12 cellular contexts compared by ENCODE assay signal in the genomic region with DNA sequence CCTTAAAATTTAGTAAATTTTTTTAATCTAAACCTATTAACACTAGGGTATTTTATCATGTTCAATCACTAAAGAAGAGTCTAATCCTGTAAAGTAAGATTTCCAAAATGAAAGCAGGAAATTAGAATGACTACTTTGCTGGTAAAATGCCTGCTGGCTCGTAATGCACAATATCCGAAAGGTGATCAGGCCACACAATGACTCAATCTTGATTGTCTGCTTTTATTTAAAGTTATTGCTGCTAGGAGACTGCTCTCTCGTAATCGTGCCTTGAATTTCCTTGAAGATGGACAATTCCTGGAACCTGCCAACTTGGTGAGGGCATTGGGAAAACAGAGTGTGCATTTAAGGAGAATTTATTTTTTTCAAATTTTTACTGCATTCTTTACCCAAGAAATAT.
"Had no signal": no experiment of that assay in that cellular context is flagged by ENCODE, and none has a peak within 500 bp of the region (broad histone marks: within the 10 kb centered on the region; RNA-seq: fewer than 3 reads in every experiment).

No MANE protein-coding gene starts in this region.

- H3K9me3 Mint-ChIP-seq: neural crest cell had no signal

- H3K4me3 ChIP-seq: pancreas, suprapubic skin, upper lobe of left lung had no signal

- H3K27ac ChIP-seq: pancreas, suprapubic skin, upper lobe of left lung had no signal

- H3K27me3 ChIP-seq: pancreas, suprapubic skin, upper lobe of left lung had no signal

- H3K9me3 ChIP-seq: pancreas, suprapubic skin, upper lobe of left lung had no signal

- ATAC-seq: activated naive CD4-positive, alpha-beta T cell treated with anti-CD3 and anti-CD28 coated beads, Interleukin-2, amount 50 U/mL, for 72 hours; pancreas had no signal

- DNase-seq: activated CD4-positive, alpha-beta T cell treated with anti-CD3 and anti-CD28 coated beads, Interleukin-2, amount 50 U/mL, for 1 hour; activated effector memory CD4-positive, alpha-beta T cell treated with anti-CD3 and anti-CD28 coated beads, Interleukin-2, amount 50 U/mL, for 16 hours; amniotic stem cell; hippocampal formation; pancreas; stimulated activated CD4-positive, alpha-beta T cell treated with anti-CD3 and anti-CD28 coated beads, Interleukin-12 subunit alpha, Interleukin-12 subunit beta, amount 100 ng/mL, for 4 hours; stimulated activated naive CD4-positive, alpha-beta T cell treated with Interleukin-2 at 50 U/mL for 16 hours; T-helper 2 cell; upper lobe of left lung had no signal

- H3K36me3 ChIP-seq: pancreas, suprapubic skin, upper lobe of left lung had no signal

- H3K27ac Mint-ChIP-seq: activated naive CD4-positive, alpha-beta T cell treated with anti-CD3 and anti-CD28 coated beads, Interleukin-2, amount 50 U/mL, for 72 hours had no signal

- H3K4me3 Mint-ChIP-seq: neural crest cell had no signal

- H3K36me3 Mint-ChIP-seq: activated naive CD4-positive, alpha-beta T cell treated with anti-CD3 and anti-CD28 coated beads, Interleukin-2, amount 50 U/mL, for 72 hours had no signal

- H3K4me1 ChIP-seq: pancreas, suprapubic skin, upper lobe of left lung had no signal
